In genomic region chr1:57163789-57164188, GRCh38 we compare ENCODE assay signal across 22 cellular contexts.
"Had no signal": no experiment of that assay in that cellular context is flagged by ENCODE, and none has a peak within 500 bp of the region (broad histone marks: within the 10 kb centered on the region; RNA-seq: fewer than 3 reads in every experiment).

No MANE protein-coding gene starts in this region.

- H3K4me1 ChIP-seq: SJSA1 had no signal

- H3K27me3 ChIP-seq: MG63, SJSA1 had no signal

- H3K36me3 ChIP-seq: MG63, SJSA1 had no signal

- H3K27ac ChIP-seq: SJSA1, SK-N-MC had no signal

- DNase-seq: IMR-90, Karpas-422, KG1, MG63, NCI-H1092, NCI-H1105 treated with DMSO at 0.1 percent for 48 hours, NCI-H1436, NCI-H187, NCI-H2029, NCI-H2081 treated with DMSO at 0.1 percent for 48 hours, NCI-H2171, NCI-H226, NCI-H446, NCI-H510A, NCI-H524 treated with DMSO at 0.1 percent for 48 hours, NCI-H69, NCI-H774, Right ventricle myocardium superior, RPMI8226, SIG-M5 had no signal

- H3K4me3 ChIP-seq: MG63, SJSA1, SK-N-MC had no signal

- H3K9me3 ChIP-seq: MG63, SJSA1 had no signal
